ENCODE assay signal across 34 cellular contexts in the genomic region with DNA sequence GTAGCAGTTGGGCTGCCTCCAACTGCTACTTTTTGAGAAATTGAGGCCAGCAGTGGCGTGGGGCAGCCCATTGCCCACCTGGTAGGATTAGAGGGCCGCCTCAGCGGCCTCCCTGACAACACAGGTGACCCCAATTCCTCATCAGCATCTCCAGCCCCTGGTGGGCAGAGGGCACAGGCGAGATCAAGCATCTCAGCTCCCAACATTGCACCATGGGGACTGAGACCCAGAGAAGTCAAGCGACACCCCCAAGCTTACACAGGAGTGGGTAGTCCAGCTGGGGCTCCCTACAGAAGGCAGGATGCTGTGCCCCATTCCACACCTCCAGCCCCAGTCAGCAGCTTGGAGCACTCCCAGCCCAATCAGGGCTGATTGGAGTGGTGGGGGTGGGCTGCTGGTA. TPM values are rescaled to one million over a fixed set of nuclear protein-coding genes. Genes with fewer than 3 reads are reported as not detected.
"Had no signal": no experiment of that assay in that cellular context is flagged by ENCODE, and none has a peak within 500 bp of the region (broad histone marks: within the 10 kb centered on the region; RNA-seq: fewer than 3 reads in every experiment).

No MANE protein-coding gene starts in this region.

- H3K9me3 ChIP-seq: ascending aorta, breast epithelium, esophagus muscularis mucosa, gastrocnemius medialis, heart right ventricle had no signal

- H3K36me3 Mint-ChIP-seq: activated naive CD4-positive, alpha-beta T cell treated with anti-CD3 and anti-CD28 coated beads, Interleukin-2, amount 10 ng/mL, durations not matched to agents 7 days and 5 days; activated naive CD4-positive, alpha-beta T cell treated with anti-CD3 and anti-CD28 coated beads, Interleukin-2, amount 50 U/mL, for 72 hours; activated naive CD8-positive, alpha-beta T cell treated with anti-CD3 and anti-CD28 coated beads, Interleukin-2, amount 10 ng/mL, durations not matched to agents 7 days and 5 days; brain had no signal

- H3K4me1 ChIP-seq: ascending aorta, breast epithelium, esophagus muscularis mucosa, foreskin keratinocyte, gastrocnemius medialis had no signal

- H3K27ac Mint-ChIP-seq: activated CD4-positive, alpha-beta memory T cell treated with anti-CD3 and anti-CD28 coated beads, Interleukin-2, amount 10 ng/mL, durations not matched to agents 7 days and 5 days; activated CD4-positive, alpha-beta T cell treated with anti-CD3 and anti-CD28 coated beads, Interleukin-2, amount 10 ng/mL, durations not matched to agents 7 days and 5 days; activated naive CD4-positive, alpha-beta T cell treated with anti-CD3 and anti-CD28 coated beads, Interleukin-2, amount 10 ng/mL, durations not matched to agents 7 days and 5 days; activated naive CD4-positive, alpha-beta T cell treated with anti-CD3 and anti-CD28 coated beads, Interleukin-2, amount 50 U/mL, for 72 hours; activated naive CD8-positive, alpha-beta T cell treated with anti-CD3 and anti-CD28 coated beads, Interleukin-2, amount 10 ng/mL, durations not matched to agents 7 days and 5 days; activated T-cell treated with anti-CD3 and anti-CD28 coated beads, Interleukin-2, amount 50 U/mL, for 24 hours; activated T-cell treated with anti-CD3 and anti-CD28 coated beads, Interleukin-2, amount 50 U/mL, for 72 hours; dendritic cell treated with granulocyte-macrophage colony-stimulating factor and Interleukin-4, amounts not matched to agents 40 ng/mL and 50 ng/mL, for 4 days; endodermal cell had no signal

- H3K4me1 Mint-ChIP-seq: activated CD4-positive, alpha-beta memory T cell treated with anti-CD3 and anti-CD28 coated beads, Interleukin-2, amount 10 ng/mL, durations not matched to agents 7 days and 5 days; activated CD4-positive, alpha-beta T cell treated with anti-CD3 and anti-CD28 coated beads, Interleukin-2, amount 10 ng/mL, durations not matched to agents 7 days and 5 days; activated naive CD4-positive, alpha-beta T cell treated with anti-CD3 and anti-CD28 coated beads, Interleukin-2, amount 10 ng/mL, durations not matched to agents 7 days and 5 days; activated naive CD8-positive, alpha-beta T cell treated with anti-CD3 and anti-CD28 coated beads, Interleukin-2, amount 10 ng/mL, durations not matched to agents 7 days and 5 days had no signal

- H3K27me3 Mint-ChIP-seq: activated T-cell treated with anti-CD3 and anti-CD28 coated beads, Interleukin-2, amount 50 U/mL, for 24 hours; dendritic cell treated with granulocyte-macrophage colony-stimulating factor and Interleukin-4, amounts not matched to agents 40 ng/mL and 50 ng/mL, for 4 days had no signal

- ATAC-seq: activated naive CD4-positive, alpha-beta T cell treated with anti-CD3 and anti-CD28 coated beads, Interleukin-2, amount 50 U/mL, for 72 hours; activated T-cell treated with anti-CD3 and anti-CD28 coated beads, Interleukin-2, amount 50 U/mL, for 72 hours; foreskin keratinocyte; gastrocnemius medialis; heart right ventricle had no signal

- H3K36me3 ChIP-seq: ascending aorta, breast epithelium, cardiac muscle cell, esophagus muscularis mucosa, gastrocnemius medialis, heart right ventricle had no signal

- H3K27me3 ChIP-seq: ascending aorta, breast epithelium, cardiac muscle cell, dorsolateral prefrontal cortex, esophagus muscularis mucosa, gastrocnemius medialis, heart right ventricle had no signal

- H3K4me3 ChIP-seq: ascending aorta, breast epithelium, cardiac muscle cell, coronary artery, dorsolateral prefrontal cortex, esophagus muscularis mucosa, gastrocnemius medialis, heart right ventricle had no signal

- H3K9me3 Mint-ChIP-seq: activated CD4-positive, alpha-beta memory T cell treated with anti-CD3 and anti-CD28 coated beads, Interleukin-2, amount 10 ng/mL, durations not matched to agents 7 days and 5 days; activated CD4-positive, alpha-beta T cell treated with anti-CD3 and anti-CD28 coated beads, Interleukin-2, amount 10 ng/mL, durations not matched to agents 7 days and 5 days; activated naive CD4-positive, alpha-beta T cell treated with anti-CD3 and anti-CD28 coated beads, Interleukin-2, amount 10 ng/mL, durations not matched to agents 7 days and 5 days; activated naive CD4-positive, alpha-beta T cell treated with anti-CD3 and anti-CD28 coated beads, Interleukin-2, amount 50 U/mL, for 72 hours; activated naive CD8-positive, alpha-beta T cell treated with anti-CD3 and anti-CD28 coated beads, Interleukin-2, amount 10 ng/mL, durations not matched to agents 7 days and 5 days; activated T-cell treated with anti-CD3 and anti-CD28 coated beads, Interleukin-2, amount 50 U/mL, for 24 hours; dendritic cell treated with granulocyte-macrophage colony-stimulating factor and Interleukin-4, amounts not matched to agents 40 ng/mL and 50 ng/mL, for 4 days; endodermal cell had no signal

- H3K27ac ChIP-seq: ascending aorta, breast epithelium, cardiac muscle cell, coronary artery, dorsolateral prefrontal cortex, esophagus muscularis mucosa, foreskin keratinocyte, gastrocnemius medialis, heart right ventricle had no signal

- H3K4me3 Mint-ChIP-seq: activated CD4-positive, alpha-beta memory T cell treated with anti-CD3 and anti-CD28 coated beads, Interleukin-2, amount 10 ng/mL, durations not matched to agents 7 days and 5 days; activated CD4-positive, alpha-beta T cell treated with anti-CD3 and anti-CD28 coated beads, Interleukin-2, amount 10 ng/mL, durations not matched to agents 7 days and 5 days; activated naive CD4-positive, alpha-beta T cell treated with anti-CD3 and anti-CD28 coated beads, Interleukin-2, amount 10 ng/mL, durations not matched to agents 7 days and 5 days; activated naive CD8-positive, alpha-beta T cell treated with anti-CD3 and anti-CD28 coated beads, Interleukin-2, amount 10 ng/mL, durations not matched to agents 7 days and 5 days; activated T-cell treated with anti-CD3 and anti-CD28 coated beads, Interleukin-2, amount 50 U/mL, for 24 hours; activated T-cell treated with anti-CD3 and anti-CD28 coated beads, Interleukin-2, amount 50 U/mL, for 72 hours; brain; dendritic cell treated with granulocyte-macrophage colony-stimulating factor and Interleukin-4, amounts not matched to agents 40 ng/mL and 50 ng/mL, for 4 days; endodermal cell had no signal

- DNase-seq: activated CD4-positive, alpha-beta memory T cell treated with anti-CD3 and anti-CD28 coated beads, Interleukin-2, amount 10 ng/mL, durations not matched to agents 7 days and 5 days; activated CD4-positive, alpha-beta T cell treated with anti-CD3 and anti-CD28 coated beads for 4 hours; activated CD4-positive, alpha-beta T cell treated with anti-CD3 and anti-CD28 coated beads, Interleukin-2, amount 10 ng/mL, durations not matched to agents 7 days and 5 days; activated CD4-positive, alpha-beta T cell treated with anti-CD3 and anti-CD28 coated beads, Interleukin-2, amount 50 U/mL, for 4 hours; activated CD4-positive, CD25-positive, alpha-beta regulatory T cell; activated CD4-positive, CD25-positive, alpha-beta regulatory T cell treated with anti-CD3 and anti-CD28 coated beads, Interleukin-2, amount 50 U/mL, for 72 hours; activated CD8-positive, alpha-beta memory T cell treated with anti-CD3 and anti-CD28 coated beads, Interleukin-2, amount 50 U/mL, for 48 hours; activated gamma-delta T cell; activated naive CD4-positive, alpha-beta T cell; activated naive CD4-positive, alpha-beta T cell treated with anti-CD3 and anti-CD28 coated beads, Interleukin-2, amount 10 ng/mL, durations not matched to agents 7 days and 5 days; activated naive CD8-positive, alpha-beta T cell treated with anti-CD3 and anti-CD28 coated beads, Interleukin-2, amount 10 ng/mL, durations not matched to agents 7 days and 5 days; activated T-cell treated with anti-CD3 and anti-CD28 coated beads for 4 hours; activated T-cell treated with anti-CD3 and anti-CD28 coated beads, Interleukin-2, amount 50 U/mL, for 24 hours; activated T-cell treated with anti-CD3 and anti-CD28 coated beads, Interleukin-2, amount 50 U/mL, for 72 hours; central memory CD4-positive, alpha-beta T cell; cerebellar nuclear complex; dorsolateral prefrontal cortex; effector memory CD4-positive, alpha-beta T cell; endodermal cell; erythroblast; foreskin keratinocyte; gastrocnemius medialis; glutamatergic neuron; heart right ventricle; T-helper 2 cell had no signal

RNA-seq across cellular contexts. Expression of a gene that starts 0.2 kb away (rescaled TPM):
- total RNA-seq: activated CD4-positive, alpha-beta memory T cell treated with anti-CD3 and anti-CD28 coated beads, Interleukin-2, amount 10 ng/mL, durations not matched to agents 7 days and 5 days; activated CD4-positive, alpha-beta T cell treated with anti-CD3 and anti-CD28 coated beads, Interleukin-2, amount 10 ng/mL, durations not matched to agents 7 days and 5 days; activated naive CD4-positive, alpha-beta T cell treated with anti-CD3 and anti-CD28 coated beads, Interleukin-2, amount 50 U/mL, for 72 hours; activated naive CD8-positive, alpha-beta T cell treated with anti-CD3 and anti-CD28 coated beads, Interleukin-2, amount 10 ng/mL, durations not matched to agents 7 days and 5 days; activated T-cell treated with anti-CD3 and anti-CD28 coated beads, Interleukin-2, amount 50 U/mL, for 72 hours; ascending aorta; breast epithelium; cardiac muscle cell; dorsolateral prefrontal cortex; endodermal cell; esophagus muscularis mucosa; foreskin keratinocyte; gastrocnemius medialis; heart right ventricle; T-helper 1 cell treated with Interleukin-12 subunit alpha and Interleukin-12 subunit beta and Interleukin-4 antibody, amounts not matched to agents 30 ng/mL and 1 ng/mL, for 36 hours had no signal
- polyA plus RNA-seq: cardiac muscle cell, foreskin keratinocyte, heart right ventricle had no signal

RNA-seq across cellular contexts. Expression of a gene that starts 14.3 kb away (rescaled TPM):
- total RNA-seq: activated CD4-positive, alpha-beta memory T cell treated with anti-CD3 and anti-CD28 coated beads, Interleukin-2, amount 10 ng/mL, durations not matched to agents 7 days and 5 days; activated CD4-positive, alpha-beta T cell treated with anti-CD3 and anti-CD28 coated beads, Interleukin-2, amount 10 ng/mL, durations not matched to agents 7 days and 5 days; activated naive CD4-positive, alpha-beta T cell treated with anti-CD3 and anti-CD28 coated beads, Interleukin-2, amount 50 U/mL, for 72 hours; activated naive CD8-positive, alpha-beta T cell treated with anti-CD3 and anti-CD28 coated beads, Interleukin-2, amount 10 ng/mL, durations not matched to agents 7 days and 5 days; activated T-cell treated with anti-CD3 and anti-CD28 coated beads, Interleukin-2, amount 50 U/mL, for 72 hours; ascending aorta; cardiac muscle cell; esophagus muscularis mucosa; foreskin keratinocyte; gastrocnemius medialis; heart right ventricle; T-helper 1 cell treated with Interleukin-12 subunit alpha and Interleukin-12 subunit beta and Interleukin-4 antibody, amounts not matched to agents 30 ng/mL and 1 ng/mL, for 36 hours had no signal
- polyA plus RNA-seq: cardiac muscle cell, foreskin keratinocyte, heart right ventricle had no signal
